15 cellular contexts compared by ENCODE assay signal in genomic region chr20:45060341-45060740, GRCh38. TPM values are rescaled to one million over a fixed set of nuclear protein-coding genes. Genes with fewer than 3 reads are reported as not detected.
A peak's percentile ranks its signal among the peaks of the same experiment; 100 is the strongest.
DNase-seq lines count a peak whose midpoint lies in the region; ATAC-seq and TF ChIP-seq lines count a peak whose summit lies in the region.
"Had no signal": no experiment of that assay in that cellular context is flagged by ENCODE, and none has a peak within 500 bp of the region (broad histone marks: within the 10 kb centered on the region; RNA-seq: fewer than 3 reads in every experiment).

No MANE protein-coding gene starts in this region.

- no peak for TF ChIP-seq CTCF in CD4-positive, alpha-beta T cell (IDR thresholded peaks at IDR 0.05)
- TF ChIP-seq CTCF in HFFc6 (IDR thresholded peaks at IDR 0.05), result no peak
- no peak for TF ChIP-seq CTCF in brain microvascular endothelial cell (IDR thresholded peaks at IDR 0.05; ENCODE audit: low read depth, low read length, missing control alignments)
- TF ChIP-seq CTCF in natural killer cell (IDR thresholded peaks at IDR 0.05), result no peak
- TF ChIP-seq CTCF in neural progenitor cell (IDR thresholded peaks at IDR 0.05), result no peak

- H3K4me3 ChIP-seq in brain microvascular endothelial cell (ENCODE audit: low read depth, low read length) (no peak overlapping the region), neural progenitor cell (no peak overlapping the region)
- H3K4me3 ChIP-seq: lung had no signal

- H3K27me3 Mint-ChIP-seq in CD4-positive, alpha-beta T cell, result no peaks in the 10 kb centered on the region
- H3K27me3 Mint-ChIP-seq in HFFc6 (ENCODE audit: insufficient read depth) (no peaks in the 10 kb centered on the region), natural killer cell (ENCODE audit: low read depth in 2 of 2) (no peaks in the 10 kb centered on the region), neural progenitor cell (ENCODE audit: insufficient read depth, low read depth) (no peaks in the 10 kb centered on the region)

- H3K27me3 ChIP-seq in CD4-positive, alpha-beta T cell (ENCODE audit: control insufficient read depth, insufficient read depth, low read length), result no peaks in the 10 kb centered on the region
- no peaks in the 10 kb centered on the region for H3K27me3 ChIP-seq in brain microvascular endothelial cell (replicated peaks)
- H3K27me3 ChIP-seq in neural progenitor cell, result no peaks in the 10 kb centered on the region

- H3K4me1 ChIP-seq in neural progenitor cell, result no peaks in the 10 kb centered on the region

- H3K36me3 ChIP-seq in brain microvascular endothelial cell (replicated peaks) (no peaks in the 10 kb centered on the region), neural progenitor cell (no peaks in the 10 kb centered on the region)

- POLR2A ChIA-PET in CD4-positive, alpha-beta T cell (lab: Charles Lee), result interaction anchor here (1.0 to 1.9 kb wide), 2 partner anchors 11 to 62 kb away, joined by 3 to 4 read pairs; no protein-coding TSS in a partner anchor

- peaks cover 89% of the 10 kb centered on the region for H3K36me3 Mint-ChIP-seq in CD4-positive, alpha-beta T cell (ENCODE audit: low read depth)
- H3K36me3 Mint-ChIP-seq in HFFc6 (ENCODE audit: low read depth), result peaks cover 30% of the 10 kb centered on the region
- H3K36me3 Mint-ChIP-seq in natural killer cell, result peaks cover 15% of the 10 kb centered on the region
- H3K36me3 Mint-ChIP-seq in neural progenitor cell, result peaks cover 15% of the 10 kb centered on the region

- no peak overlapping the region for H3K9ac ChIP-seq in neural progenitor cell

- no peaks in the 10 kb centered on the region for H4K20me1 ChIP-seq in neural progenitor cell (ENCODE audit: low read depth)

- no peak for ATAC-seq in CD4-positive, alpha-beta T cell (ENCODE audit: poor library complexity)
- ATAC-seq in natural killer cell, result no peak
- ATAC-seq in GM21528 (IDR thresholded peaks at IDR 0.05; ENCODE audit: low FRiP score, unreplicated experiment), result no peak
- ATAC-seq: stimulated activated naive CD8-positive, alpha-beta T cell treated with anti-CD3 and anti-CD28 coated beads, Interleukin-15, Interleukin-2, amounts not matched to agents 100 U/mL and 50 U/mL, for 24 hours had no signal

- H3K9me3 ChIP-seq in CD4-positive, alpha-beta T cell (ENCODE audit: control insufficient read depth, low read length), result no peaks in the 10 kb centered on the region
- H3K9me3 ChIP-seq in neural progenitor cell (ENCODE audit: low read depth), result no peaks in the 10 kb centered on the region

- H3K4me1 Mint-ChIP-seq in CD4-positive, alpha-beta T cell (ENCODE audit: low read depth), result peaks cover 86% of the 10 kb centered on the region
- H3K4me1 Mint-ChIP-seq in HFFc6 (ENCODE audit: low read depth) (peaks cover 71% of the 10 kb centered on the region), natural killer cell (peaks cover 73 to 82% of the 10 kb centered on the region in 2 donors), neural progenitor cell (no peaks in the 10 kb centered on the region)

- no peak overlapping the region for H2AFZ ChIP-seq in neural progenitor cell (replicated peaks)

- in situ Hi-C loops in brain microvascular endothelial cell (cut with HindIII; ENCODE audit: low pct_ligation_motif_present, low sequenced_read_pairs), result no loop called here

- intact Hi-C loops in CD4-positive, alpha-beta T cell (cut with DNase I, micrococcal nuclease), result no loop called here
- intact Hi-C loops in natural killer cell (cut with micrococcal nuclease), result no loop called here

- H3K27ac Mint-ChIP-seq in CD4-positive, alpha-beta T cell, result peak overlapping the region; percentile 72
- H3K27ac Mint-ChIP-seq in HFFc6 (peak overlapping the region; percentile 83), natural killer cell (peak overlapping the region; percentile 50 to 81), neural progenitor cell (no peak overlapping the region)

- H3K27ac ChIP-seq in CD4-positive, alpha-beta T cell (ENCODE audit: low read depth, low read length), result no peak overlapping the region
- H3K27ac ChIP-seq in brain microvascular endothelial cell (peak overlapping the region; percentile 57), neural progenitor cell (no peak overlapping the region)

- no peak overlapping the region for H3K4me2 ChIP-seq in neural progenitor cell

- no peak for DNase-seq in CD4-positive, alpha-beta T cell
- DNase-seq in HFFc6 (no peak), brain microvascular endothelial cell (no peak), natural killer cell (no peak), neural progenitor cell (ENCODE audit: low spot score) (no peak), T-helper 2 cell (no peak)
- no peak for DNase-seq in activated CD4-positive, alpha-beta T cell treated with anti-CD3 and anti-CD28 coated beads, Interleukin-2, amount 50 U/mL, for 4 hours
- DNase-seq: DMS79 treated with DMSO at 0.1 percent for 48 hours; NCI-H2171; small intestine; stimulated activated naive CD8-positive, alpha-beta T cell treated with anti-CD3 and anti-CD28 coated beads, Interleukin-15, Interleukin-2, amounts not matched to agents 100 U/mL and 50 U/mL, for 24 hours had no signal

- CTCF ChIA-PET in CD4-positive, alpha-beta T cell (lab: Charles Lee), result interaction anchor here (0.7 to 2.2 kb wide), 2 partner anchors 11 to 16 kb away, joined by 5 to 9 read pairs; no protein-coding TSS in a partner anchor

- H3K4me3 Mint-ChIP-seq in CD4-positive, alpha-beta T cell, result no peak overlapping the region
- 0 out of 2 replicates have a peak overlapping the region, but pooled peaks have one; percentile 42 for H3K4me3 Mint-ChIP-seq in HFFc6
- H3K4me3 Mint-ChIP-seq in natural killer cell, result no peak overlapping the region
- no peak overlapping the region for H3K4me3 Mint-ChIP-seq in neural progenitor cell

- no peaks in the 10 kb centered on the region for H3K79me2 ChIP-seq in neural progenitor cell (ENCODE audit: low read depth)

- H3K9me3 Mint-ChIP-seq in CD4-positive, alpha-beta T cell, result no peaks in the 10 kb centered on the region
- H3K9me3 Mint-ChIP-seq in HFFc6 (no peaks in the 10 kb centered on the region), natural killer cell (no peaks in the 10 kb centered on the region), neural progenitor cell (peaks cover 7% of the 10 kb centered on the region)

- no peaks in the 10 kb centered on the region for H3F3A ChIP-seq in neural progenitor cell (ENCODE audit: low read depth)

RNA-seq across cellular contexts. Expression of gene KCNS1, which starts 40.6 kb away (rescaled TPM):
- total RNA-seq in CD4-positive, alpha-beta T cell, result not detected
- under 1 TPM; 0.46 to 0.95 (median 0.73) TPM for total RNA-seq in HFFc6 (2021; fragmentation: NEBNext Ultra II Directional; extraction: Animal tissue kit (Norgen Biotek cat#: 25700))
- total RNA-seq in natural killer cell (not detected), neural progenitor cell (ENCODE audit: low replicate concordance) (0.03 TPM in 1 of 2 replicates, not detected in the other)

RNA-seq across cellular contexts. Expression of gene WFDC5, which starts 54.6 kb away (rescaled TPM):
- not detected for total RNA-seq in CD4-positive, alpha-beta T cell
- not detected for total RNA-seq in HFFc6 (2021; fragmentation: NEBNext Ultra II Directional; extraction: Animal tissue kit (Norgen Biotek cat#: 25700))
- total RNA-seq in natural killer cell (not detected), neural progenitor cell (ENCODE audit: low replicate concordance) (not detected in 2 replicates)
- total RNA-seq: activated CD8-positive, alpha-beta memory T cell treated with anti-CD3 and anti-CD28 coated beads for 36 hours; fibroblast of villous mesenchyme; lung had no signal
